Comparison of ENCODE assay signal across 9 cellular contexts in the genomic region with DNA sequence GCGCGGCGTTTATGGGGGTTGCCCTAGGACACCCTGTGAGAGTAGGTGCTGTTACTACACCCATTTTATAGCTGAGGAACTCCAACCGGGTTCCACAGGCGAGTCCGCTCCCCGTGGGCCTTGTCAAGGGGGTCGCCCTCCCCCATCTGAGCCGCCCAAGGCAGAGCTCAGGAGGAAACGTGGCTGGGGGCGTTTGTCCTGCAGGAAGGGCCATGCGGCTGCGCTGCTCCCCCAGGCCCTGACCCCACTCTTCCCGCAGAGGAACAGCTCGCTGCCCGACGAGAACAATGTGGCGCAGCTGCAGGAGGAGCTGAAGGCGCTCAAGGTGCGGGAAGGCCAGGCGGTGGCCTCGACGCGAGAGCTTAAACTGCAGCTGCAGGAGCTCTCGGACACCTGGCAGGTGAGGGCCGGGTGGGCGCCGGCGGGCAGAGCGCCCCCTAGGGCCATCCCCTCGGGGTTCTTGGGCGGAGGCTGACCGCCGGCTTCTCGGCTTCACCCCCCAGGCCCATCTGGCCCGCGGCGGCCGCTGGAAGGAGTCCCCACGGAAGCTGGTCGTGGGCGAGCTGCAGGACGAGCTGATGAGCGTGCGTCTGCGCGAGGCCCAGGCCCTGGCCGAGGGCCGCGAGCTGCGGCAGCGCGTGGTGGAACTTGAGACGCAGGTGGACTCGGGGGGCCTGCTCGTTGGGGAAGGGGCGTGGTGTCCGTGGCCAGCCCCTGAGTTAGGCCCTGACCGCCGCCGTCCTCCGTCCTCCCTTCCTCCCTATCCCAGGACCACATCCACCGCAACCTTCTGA. TPM values are rescaled to one million over a fixed set of nuclear protein-coding genes. Genes with fewer than 3 reads are reported as not detected.
DNase-seq lines count a peak whose midpoint lies in the region; ATAC-seq and TF ChIP-seq lines count a peak whose summit lies in the region.
"Had no signal": no experiment of that assay in that cellular context is flagged by ENCODE, and none has a peak within 500 bp of the region (broad histone marks: within the 10 kb centered on the region; RNA-seq: fewer than 3 reads in every experiment).

No MANE protein-coding gene starts in this region.

- peak overlapping the region; percentile 91 for H3K27ac Mint-ChIP-seq in progenitor cell of endocrine pancreas
- H3K27ac Mint-ChIP-seq: natural killer cell treated with Interleukin-12 subunit alpha and Interleukin-12 subunit beta and Interleukin-15 and Interleukin-18, amount 100 ng/mL, for 72 hours had no signal

- no peak overlapping the region for H3K27ac ChIP-seq in Peyer's patch

- TF ChIP-seq CTCF in GM06990 (IDR thresholded peaks at IDR 0.05; ENCODE audit: insufficient read depth, low read length, poor library complexity, severe bottlenecking) = peak; percentile 6
- TF ChIP-seq CTCF in Peyer's patch (IDR thresholded peaks at IDR 0.05) = no peak
- no peak for TF ChIP-seq CTCF in epithelial cell of esophagus (IDR thresholded peaks at IDR 0.05; ENCODE audit: insufficient read depth, low read depth, low read length, missing control alignments)
- peak; percentile 61 for TF ChIP-seq CTCF in progenitor cell of endocrine pancreas (IDR thresholded peaks at IDR 0.05; ENCODE audit: unreplicated experiment)

- no peaks in the 10 kb centered on the region; the same call in 1 of the 2 replicates for H3K36me3 ChIP-seq in GM06990 (ENCODE audit: control insufficient read depth, insufficient read depth, low read length)
- H3K36me3 ChIP-seq in Peyer's patch = no peaks in the 10 kb centered on the region

- no peaks in the 10 kb centered on the region for H3K9me3 ChIP-seq in Peyer's patch

- peak overlapping the region; percentile 72 for H3K4me3 Mint-ChIP-seq in progenitor cell of endocrine pancreas (ENCODE audit: low read depth)
- H3K4me3 Mint-ChIP-seq: natural killer cell treated with Interleukin-12 subunit alpha and Interleukin-12 subunit beta and Interleukin-15 and Interleukin-18, amount 100 ng/mL, for 72 hours had no signal

- H3K4me1 ChIP-seq in Peyer's patch = peaks cover 0 to 23% (median 12%) of the 10 kb centered on the region in 4 donors

- no peak overlapping the region for H3K4me3 ChIP-seq in GM06990 (replicated peaks; ENCODE audit: low read depth, low read length)
- peak overlapping the region; percentile 4 to 46 (median 35) for H3K4me3 ChIP-seq in Peyer's patch
- H3K4me3 ChIP-seq in epithelial cell of esophagus (ENCODE audit: low read length) = peak overlapping the region; percentile 29

- peaks cover 6% of the 10 kb centered on the region for H3K4me1 Mint-ChIP-seq in progenitor cell of endocrine pancreas (ENCODE audit: low read depth)

- TF ChIP-seq POLR2A in Peyer's patch (IDR thresholded peaks at IDR 0.05) = no peak

- H3K27me3 ChIP-seq in GM06990 (replicated peaks; ENCODE audit: control insufficient read depth, insufficient read depth, low read length) (no peaks in the 10 kb centered on the region), Peyer's patch (no peaks in the 10 kb centered on the region)

- no peaks in the 10 kb centered on the region for H3K36me3 Mint-ChIP-seq in progenitor cell of endocrine pancreas (ENCODE audit: insufficient read depth)
- H3K36me3 Mint-ChIP-seq: natural killer cell treated with Interleukin-12 subunit alpha and Interleukin-12 subunit beta and Interleukin-15 and Interleukin-18, amount 100 ng/mL, for 72 hours had no signal

- no peak for ATAC-seq in HG03521 (IDR thresholded peaks at IDR 0.05; ENCODE audit: unreplicated experiment)
- no peak for ATAC-seq in GM18520 (IDR thresholded peaks at IDR 0.05; ENCODE audit: unreplicated experiment)

- no peaks in the 10 kb centered on the region for H3K9me3 Mint-ChIP-seq in progenitor cell of endocrine pancreas (ENCODE audit: low read depth)
- H3K9me3 Mint-ChIP-seq: natural killer cell treated with Interleukin-12 subunit alpha and Interleukin-12 subunit beta and Interleukin-15 and Interleukin-18, amount 100 ng/mL, for 72 hours had no signal

- no peak for DNase-seq in GM06990 (ENCODE audit: extremely low read depth, insufficient read length)
- peak in 1 of 3 donors; percentile 51 for DNase-seq in Peyer's patch
- no peak for DNase-seq in epithelial cell of esophagus (ENCODE audit: low read depth)
- DNase-seq in progenitor cell of endocrine pancreas (ENCODE audit: low spot score, unreplicated experiment) = no peak
- DNase-seq in GDM1 (lab: John Stamatoyannopoulos, UW) = no peak
- DNase-seq in NCI-H1417 treated with DMSO at 0.1 percent for 48 hours (lab: John Stamatoyannopoulos, UW) = no peak

- H3K27me3 Mint-ChIP-seq in progenitor cell of endocrine pancreas = peaks cover 39% of the 10 kb centered on the region

RNA-seq across cellular contexts. Expression of gene PRR36, which starts 12.4 kb away (rescaled TPM):
- total RNA-seq in Peyer's patch (not detected), progenitor cell of endocrine pancreas (37.4 and 40.4 TPM in 2 replicates)
- total RNA-seq: natural killer cell treated with Interleukin-12 subunit alpha and Interleukin-12 subunit beta and Interleukin-15 and Interleukin-18, amount 100 ng/mL, for 72 hours had no signal

RNA-seq across cellular contexts. Expression of gene LRRC8E, which starts 26.5 kb away (rescaled TPM):
- under 1 TPM in 3 of 4 donors, not detected in 1; 0.57 to 0.88 (median 0.80) TPM for total RNA-seq in Peyer's patch
- total RNA-seq in progenitor cell of endocrine pancreas = 3.6 and 3.9 TPM in 2 replicates
- total RNA-seq: natural killer cell treated with Interleukin-12 subunit alpha and Interleukin-12 subunit beta and Interleukin-15 and Interleukin-18, amount 100 ng/mL, for 72 hours had no signal

RNA-seq across cellular contexts. Expression of gene EVI5L, which starts 31.8 kb away (rescaled TPM):
- total RNA-seq in Peyer's patch = 10 to 100 TPM in 3 of 4 donors, 1 to 10 TPM in 1; 7.7 to 22.3 (median 14.9) TPM
- total RNA-seq in progenitor cell of endocrine pancreas = 15.2 and 16.2 TPM in 2 replicates

RNA-seq across cellular contexts. Expression of gene MAP2K7, which starts 41.9 kb away (rescaled TPM):
- total RNA-seq in Peyer's patch (10 to 100 TPM; 16.6 to 39.3 (median 35.0) TPM), progenitor cell of endocrine pancreas (50.7 and 53.5 TPM in 2 replicates)

RNA-seq across cellular contexts. Expression of gene TGFBR3L, which starts 52.8 kb away (rescaled TPM):
- total RNA-seq in Peyer's patch = not detected
- total RNA-seq in progenitor cell of endocrine pancreas = 0.67 and 1.1 TPM in 2 replicates

Comparison
In these comparisons a context has a peak if more than half of its experiments do, and no peak if none do; other contexts are left out.
1. CTCF ChIP-seq: peak in GM06990 (single experiment) and progenitor cell of endocrine pancreas (single experiment); none in Peyer's patch (0 of 6) and epithelial cell of esophagus (single experiment).
2. RNA of gene PRR36, which starts 12.4 kb away (total RNA-seq): 37.4 to 40.4 TPM in progenitor cell of endocrine pancreas; not detected in Peyer's patch; every median in the first group is over 10 times any median in the second.